Comparison of ENCODE assay signal across 18 cellular contexts in the genomic region with DNA sequence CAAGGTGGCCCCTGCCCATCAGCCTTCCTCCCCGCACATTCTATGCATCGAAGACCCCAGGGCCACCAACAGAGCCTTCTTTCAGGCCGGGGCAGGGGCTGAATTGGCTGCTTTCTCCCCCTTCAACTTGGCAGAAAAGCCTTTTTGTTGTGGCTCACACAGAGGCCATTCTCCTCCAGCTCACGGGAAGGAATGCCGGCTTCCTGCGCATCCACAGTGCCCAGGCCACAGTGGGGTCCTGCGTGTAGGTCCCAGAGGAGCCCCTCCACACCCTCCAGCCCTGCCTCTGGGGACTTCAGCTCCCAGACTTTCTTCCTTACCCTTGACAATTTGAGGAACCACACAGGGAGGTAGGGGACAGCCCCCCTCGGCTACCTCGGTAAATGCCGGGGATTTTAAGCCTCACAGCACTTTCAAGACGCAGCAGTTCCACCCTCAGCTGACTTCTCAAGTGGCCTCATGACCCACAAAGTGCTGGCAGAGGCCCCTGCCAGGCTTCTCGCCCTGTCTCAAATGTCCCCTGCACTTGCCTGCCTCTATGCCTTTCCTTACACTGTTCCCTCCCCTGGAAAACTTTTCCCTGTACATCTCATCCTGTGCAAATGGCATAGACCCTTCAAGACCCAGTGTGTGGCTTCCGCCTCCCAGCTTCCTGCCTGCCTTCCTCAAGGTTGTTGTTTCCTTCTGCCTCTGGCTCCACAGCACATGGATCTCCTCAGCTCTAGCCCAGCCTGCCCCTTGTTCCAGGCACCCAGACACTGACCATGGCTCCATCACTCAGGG. TPM values are rescaled to one million over a fixed set of nuclear protein-coding genes. Genes with fewer than 3 reads are reported as not detected.
DNase-seq lines count a peak whose midpoint lies in the region; ATAC-seq and TF ChIP-seq lines count a peak whose summit lies in the region.
"Had no signal": no experiment of that assay in that cellular context is flagged by ENCODE, and none has a peak within 500 bp of the region (broad histone marks: within the 10 kb centered on the region; RNA-seq: fewer than 3 reads in every experiment).

No MANE protein-coding gene starts in this region.

- H3K27ac ChIP-seq in heart left ventricle: peak overlapping the region in 8 of 12 donors; percentile 57 to 86 (median 70)
- H3K27ac ChIP-seq in right cardiac atrium (ENCODE audit: low read length): no peak overlapping the region
- H3K27ac ChIP-seq in lower lobe of right lung: no peak overlapping the region
- H3K27ac ChIP-seq in thyroid gland: peak overlapping the region; percentile 82 to 97 (median 93)
- H3K27ac ChIP-seq: SJCRH30 had no signal

- TF ChIP-seq CTCF in heart left ventricle (IDR thresholded peaks at IDR 0.05) (no peak), lower lobe of right lung (IDR thresholded peaks at IDR 0.05) (no peak), thyroid gland (IDR thresholded peaks at IDR 0.05) (no peak)

- H3K36me3 ChIP-seq in heart left ventricle (peaks cover 0 to 13% (median 9%) of the 10 kb centered on the region in 9 donors), NT2/D1 (ENCODE audit: insufficient read depth, insufficient read length, low read length) (peaks cover 16% of the 10 kb centered on the region), lower lobe of right lung (peaks cover 5% of the 10 kb centered on the region), thyroid gland (peaks cover 3 to 11% of the 10 kb centered on the region in 2 donors)
- H3K36me3 ChIP-seq: SJCRH30 had no signal

- in situ Hi-C loops in ACHN (cut with HindIII; ENCODE audit: low pct_ligation_motif_present, low pct_unique_long_range_greater_than_20kb, low sequenced_read_pairs): no loop called here

- intact Hi-C loops in heart left ventricle (cut with DNase I) (loop anchor here in 1 of 10 donors (5.0 kb wide), 1 partner anchor 33 kb away; no protein-coding TSS in a partner anchor), right cardiac atrium (cut with DNase I) (no loop called here), lower lobe of right lung (cut with DNase I) (no loop called here), thyroid gland (cut with DNase I) (no loop called here)

- H3K27me3 ChIP-seq in heart left ventricle (no peaks in the 10 kb centered on the region), right cardiac atrium (ENCODE audit: control insufficient read depth, insufficient read depth) (no peaks in the 10 kb centered on the region), NT2/D1 (ENCODE audit: insufficient read depth, insufficient read length) (no peaks in the 10 kb centered on the region), lower lobe of right lung (ENCODE audit: low read depth) (no peaks in the 10 kb centered on the region), thyroid gland (no peaks in the 10 kb centered on the region)

- H3K4me3 ChIP-seq in heart left ventricle (no peak overlapping the region), right cardiac atrium (ENCODE audit: low read length) (no peak overlapping the region), NT2/D1 (ENCODE audit: insufficient read length, low read depth) (no peak overlapping the region), lower lobe of right lung (no peak overlapping the region), thyroid gland (replicated peaks in 1 of 3) (no peak overlapping the region)
- H3K4me3 ChIP-seq: GM12878, SJCRH30 had no signal

- TF ChIP-seq POLR2A in heart left ventricle (IDR thresholded peaks at IDR 0.05) (no peak), thyroid gland (IDR thresholded peaks at IDR 0.05) (peak in 1 of 2 donors; percentile 40)

- WGBS in heart left ventricle, 4 donors: 58 to 68% (median 62%) methylated on average over 12 to 13 of the region's 13 CpGs
- WGBS in right cardiac atrium: 67% methylated on average over 13 of the region's 13 CpGs
- 29 to 32% methylated on average over 8 to 13 of the region's 13 CpGs for WGBS in thyroid gland, 2 donors

- peak overlapping the region; percentile 28 for H3K9ac ChIP-seq in NT2/D1 (ENCODE audit: insufficient read length, low read depth)

- ATAC-seq in heart left ventricle (peak in 2 of 4 donors; percentile 4), right cardiac atrium (no peak), lower lobe of right lung (peak; percentile 25 to 39), HG03457 (IDR thresholded peaks at IDR 0.05; ENCODE audit: unreplicated experiment) (no peak)
- ATAC-seq: GM12878 had no signal

- H3K4me1 ChIP-seq in heart left ventricle: peaks cover 4 to 55% (median 34%) of the 10 kb centered on the region in 12 donors
- H3K4me1 ChIP-seq in right cardiac atrium (ENCODE audit: control insufficient read depth, insufficient read depth, low read length): no peaks in the 10 kb centered on the region
- peaks cover 37% of the 10 kb centered on the region for H3K4me1 ChIP-seq in NT2/D1 (ENCODE audit: insufficient read depth, insufficient read length)
- peaks cover 25% of the 10 kb centered on the region for H3K4me1 ChIP-seq in lower lobe of right lung
- H3K4me1 ChIP-seq in thyroid gland: peaks cover 70 to 72% of the 10 kb centered on the region in 2 donors

- H3K9me3 ChIP-seq in heart left ventricle (no peaks in the 10 kb centered on the region), right cardiac atrium (ENCODE audit: control insufficient read depth, low read length) (no peaks in the 10 kb centered on the region), NT2/D1 (ENCODE audit: insufficient read depth, low read length) (no peaks in the 10 kb centered on the region), lower lobe of right lung (no peaks in the 10 kb centered on the region), thyroid gland (no peaks in the 10 kb centered on the region)
- H3K9me3 ChIP-seq: SJCRH30 had no signal

- DNase-seq in heart left ventricle (peak in 1 of 5 donors; percentile 46), right cardiac atrium (no peak), NT2/D1 (ENCODE audit: low read depth, low spot score) (no peak), lower lobe of right lung (no peak), thyroid gland (peak; percentile 94 to 96), ACHN (no peak), RPMI8226 (no peak)
- DNase-seq: C1 segment of cervical spinal cord, DMS153, GOT3, NCI-H1417, NCI-H1930, NCI-H510A, NCI-H82, SJCRH30 had no signal

RNA-seq across cellular contexts. Expression of gene MMP15, which starts 23.6 kb away (rescaled TPM):
- total RNA-seq in heart left ventricle (10 to 100 TPM; 24.2 to 84.7 (median 60.9) TPM), right cardiac atrium (10 to 100 TPM; 51.2 to 72.6 (median 64.8) TPM), lower lobe of right lung (21.5 TPM), thyroid gland (100 to 1,000 TPM in 1 of 4 donors, 10 to 100 TPM in 3; 36.5 to 105 (median 80.5) TPM)
- polyA plus RNA-seq in heart left ventricle (10 to 100 TPM; 22.1 to 45.3 TPM), right cardiac atrium (41.2 TPM)
- polyA plus RNA-seq: IgD-negative memory B cell had no signal

RNA-seq across cellular contexts. Expression of gene USB1, which starts 47.9 kb away (rescaled TPM):
- 10 to 100 TPM; 20.3 to 61.9 (median 34.4) TPM for total RNA-seq in heart left ventricle
- polyA plus RNA-seq in heart left ventricle: 10 to 100 TPM; 25.5 to 60.7 TPM
- 10 to 100 TPM; 24.5 to 35.3 (median 29.3) TPM for total RNA-seq in right cardiac atrium
- polyA plus RNA-seq in right cardiac atrium: 25.9 TPM
- 39.9 TPM for total RNA-seq in lower lobe of right lung
- 10 to 100 TPM; 31.4 to 79.0 (median 60.0) TPM for total RNA-seq in thyroid gland

RNA-seq across cellular contexts. Expression of gene ZNF319, which starts 48.6 kb away (rescaled TPM):
- 10 to 100 TPM in 1 of 9 donors, 1 to 10 TPM in 8; 6.8 to 10.5 (median 8.6) TPM for total RNA-seq in heart left ventricle
- polyA plus RNA-seq in heart left ventricle: 1 to 10 TPM; 5.6 to 5.8 TPM
- total RNA-seq in right cardiac atrium: 1 to 10 TPM; 5.5 to 9.2 (median 7.9) TPM
- polyA plus RNA-seq in right cardiac atrium: 6.3 TPM
- 11.0 TPM for total RNA-seq in lower lobe of right lung
- total RNA-seq in thyroid gland: 10 to 100 TPM; 12.1 to 24.0 (median 18.7) TPM

Comparison
In these comparisons a context has a peak if more than half of its experiments do, and no peak if none do; other contexts are left out.
1. H3K27ac ChIP-seq: peak in heart left ventricle (8 of 12) and thyroid gland (3 of 3); none in right cardiac atrium (single experiment) and lower lobe of right lung (single experiment).
2. ATAC-seq: peak in lower lobe of right lung (2 of 2); none in right cardiac atrium (0 of 2) and HG03457 (single experiment).
3. DNase-seq: peak in thyroid gland (2 of 2); none in right cardiac atrium (0 of 3), NT2/D1 (single experiment), lower lobe of right lung (single experiment), ACHN (single experiment) and RPMI8226 (single experiment).